In the genomic region with DNA sequence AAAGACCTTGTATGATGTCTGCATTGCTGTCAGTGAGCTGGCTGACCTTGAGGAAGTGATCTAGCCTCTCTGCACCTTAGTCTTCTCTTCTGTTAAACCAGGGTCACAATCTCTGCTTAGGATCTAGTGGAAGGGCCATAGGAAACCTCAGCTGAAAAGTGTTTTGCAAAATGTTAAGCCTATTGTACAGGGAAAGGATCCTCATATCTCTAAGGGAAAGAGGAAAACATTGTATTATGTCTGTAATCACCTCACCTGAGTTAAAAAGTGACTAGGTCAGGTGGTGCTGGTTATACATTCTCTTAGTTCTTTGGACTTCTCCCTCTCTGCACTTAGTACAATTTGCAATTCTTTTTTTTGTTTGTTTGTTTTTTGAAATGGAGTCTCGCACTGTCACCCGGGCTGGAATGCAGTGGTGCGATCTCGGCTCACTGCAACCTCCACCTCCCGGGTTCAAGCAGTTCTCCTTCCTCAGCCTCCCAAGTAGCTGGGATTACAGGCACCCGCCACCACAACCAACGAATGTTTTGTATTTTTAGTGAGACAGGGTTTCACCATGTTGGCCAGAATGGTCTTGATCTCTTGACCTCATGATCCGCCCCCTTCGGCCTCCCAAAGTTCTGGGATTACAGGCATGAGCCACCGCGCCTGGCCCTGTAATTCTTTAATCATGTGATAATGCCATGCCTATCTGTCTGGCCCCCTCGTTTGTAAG, we compare ENCODE assay signal across 1 cellular context.
TF ChIP-seq lines count a peak whose summit lies in the region.

No MANE protein-coding gene starts in this region.

TF ChIP-seq in HepG2, 621 proteins besides CTCF, POLR2A, EP300 and RAD21 (continued from another document and continues in another):
- TF ChIP-seq, protein P1, sequence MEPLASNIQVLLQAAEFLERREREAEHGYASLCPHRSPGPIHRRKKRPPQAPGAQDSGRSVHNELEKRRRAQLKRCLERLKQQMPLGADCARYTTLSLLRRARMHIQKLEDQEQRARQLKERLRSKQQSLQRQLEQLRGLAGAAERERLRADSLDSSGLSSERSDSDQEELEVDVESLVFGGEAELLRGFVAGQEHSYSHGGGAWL (CRISPR knock-in tag; IDR thresholded peaks at IDR 0.05), result peak; percentile 44; the same call in 1 of the 2 replicates
- TF ChIP-seq KLF15 (CRISPR knock-in tag; IDR thresholded peaks at IDR 0.05; ENCODE audit: borderline replicate concordance), result no peak
- no peak for TF ChIP-seq MTA3 (CRISPR knock-in tag; IDR thresholded peaks at IDR 0.05)
- TF ChIP-seq, protein P2, sequence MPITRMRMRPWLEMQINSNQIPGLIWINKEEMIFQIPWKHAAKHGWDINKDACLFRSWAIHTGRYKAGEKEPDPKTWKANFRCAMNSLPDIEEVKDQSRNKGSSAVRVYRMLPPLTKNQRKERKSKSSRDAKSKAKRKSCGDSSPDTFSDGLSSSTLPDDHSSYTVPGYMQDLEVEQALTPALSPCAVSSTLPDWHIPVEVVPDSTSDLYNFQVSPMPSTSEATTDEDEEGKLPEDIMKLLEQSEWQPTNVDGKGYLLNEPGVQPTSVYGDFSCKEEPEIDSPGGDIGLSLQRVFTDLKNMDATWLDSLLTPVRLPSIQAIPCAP (CRISPR knock-in tag; IDR thresholded peaks at IDR 0.05; ENCODE audit: low read depth), result no peak
- peak; percentile 67; the same call in 1 of the 2 replicates for TF ChIP-seq DMAP1 (CRISPR knock-in tag; IDR thresholded peaks at IDR 0.05)
- no peak for TF ChIP-seq FIP1L1 (IDR thresholded peaks at IDR 0.05; ENCODE audit: borderline replicate concordance, insufficient read depth, low read depth, low read length)
- TF ChIP-seq ZBTB7A (CRISPR knock-in tag; IDR thresholded peaks at IDR 0.05), result peak; percentile 34; the same call in 1 of the 2 replicates
- TF ChIP-seq RFXANK (CRISPR knock-in tag; IDR thresholded peaks at IDR 0.05), result peak; percentile 59; the same call in 1 of the 2 replicates
- peak; percentile 82; the same call in 1 of the 2 replicates for TF ChIP-seq ZSCAN9 (CRISPR knock-in tag; IDR thresholded peaks at IDR 0.05; ENCODE audit: borderline replicate concordance)
- TF ChIP-seq, protein P3, sequence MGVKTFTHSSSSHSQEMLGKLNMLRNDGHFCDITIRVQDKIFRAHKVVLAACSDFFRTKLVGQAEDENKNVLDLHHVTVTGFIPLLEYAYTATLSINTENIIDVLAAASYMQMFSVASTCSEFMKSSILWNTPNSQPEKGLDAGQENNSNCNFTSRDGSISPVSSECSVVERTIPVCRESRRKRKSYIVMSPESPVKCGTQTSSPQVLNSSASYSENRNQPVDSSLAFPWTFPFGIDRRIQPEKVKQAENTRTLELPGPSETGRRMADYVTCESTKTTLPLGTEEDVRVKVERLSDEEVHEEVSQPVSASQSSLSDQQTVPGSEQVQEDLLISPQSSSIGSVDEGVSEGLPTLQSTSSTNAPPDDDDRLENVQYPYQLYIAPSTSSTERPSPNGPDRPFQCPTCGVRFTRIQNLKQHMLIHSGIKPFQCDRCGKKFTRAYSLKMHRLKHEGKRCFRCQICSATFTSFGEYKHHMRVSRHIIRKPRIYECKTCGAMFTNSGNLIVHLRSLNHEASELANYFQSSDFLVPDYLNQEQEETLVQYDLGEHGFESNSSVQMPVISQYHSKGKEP (CRISPR knock-in tag; IDR thresholded peaks at IDR 0.05), result no peak; the same call in 1 of the 2 replicates
- 0 out of 2 replicates have a peak, but pooled peaks have one; percentile 23 for TF ChIP-seq ZNF746 (CRISPR knock-in tag; IDR thresholded peaks at IDR 0.05)
- peak; percentile 39; the same call in 1 of the 2 replicates for TF ChIP-seq ZNF891 (CRISPR knock-in tag; IDR thresholded peaks at IDR 0.05)
- peak; percentile 46 for TF ChIP-seq MIER2 (CRISPR knock-in tag; IDR thresholded peaks at IDR 0.05)
- no peak for TF ChIP-seq CBX2 (IDR thresholded peaks at IDR 0.05; ENCODE audit: low read depth, low read length)
- TF ChIP-seq CBX2 (CRISPR knock-in tag; IDR thresholded peaks at IDR 0.05; ENCODE audit: low read depth), result no peak
- TF ChIP-seq KLF12 (CRISPR knock-in tag; IDR thresholded peaks at IDR 0.05; ENCODE audit: borderline replicate concordance), result no peak
- TF ChIP-seq SKI (IDR thresholded peaks at IDR 0.05; ENCODE audit: partially characterized antibody), result peak; percentile 60
- no peak for TF ChIP-seq ZNF431 (CRISPR knock-in tag; IDR thresholded peaks at IDR 0.05; ENCODE audit: borderline replicate concordance, low read depth)
- peak; percentile 75; the same call in 1 of the 2 replicates for TF ChIP-seq ZNF546 (CRISPR knock-in tag; conservative IDR thresholded peaks at IDR 0.05)
- TF ChIP-seq POLR2G (IDR thresholded peaks at IDR 0.05; ENCODE audit: low read depth, low read length), result peak; percentile 32; the same call in 1 of the 2 replicates
- peak; percentile 55; the same call in 1 of the 2 replicates for TF ChIP-seq ATM (IDR thresholded peaks at IDR 0.05; ENCODE audit: borderline replicate concordance)
- TF ChIP-seq, protein P4, sequence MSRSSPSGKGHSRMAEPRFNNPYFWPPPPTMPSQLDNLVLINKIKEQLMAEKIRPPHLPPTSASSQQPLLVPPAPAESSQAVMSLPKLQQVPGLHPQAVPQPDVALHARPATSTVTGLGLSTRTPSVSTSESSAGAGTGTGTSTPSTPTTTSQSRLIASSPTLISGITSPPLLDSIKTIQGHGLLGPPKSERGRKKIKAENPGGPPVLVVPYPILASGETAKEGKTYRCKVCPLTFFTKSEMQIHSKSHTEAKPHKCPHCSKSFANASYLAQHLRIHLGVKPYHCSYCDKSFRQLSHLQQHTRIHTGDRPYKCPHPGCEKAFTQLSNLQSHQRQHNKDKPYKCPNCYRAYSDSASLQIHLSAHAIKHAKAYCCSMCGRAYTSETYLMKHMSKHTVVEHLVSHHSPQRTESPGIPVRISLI (CRISPR knock-in tag; IDR thresholded peaks at IDR 0.05; ENCODE audit: borderline replicate concordance), result peak; percentile 96
- TF ChIP-seq TCF7 (IDR thresholded peaks at IDR 0.05; ENCODE audit: low read depth), result 0 out of 2 replicates have a peak, but pooled peaks have one; percentile 3
- TF ChIP-seq, protein P5, sequence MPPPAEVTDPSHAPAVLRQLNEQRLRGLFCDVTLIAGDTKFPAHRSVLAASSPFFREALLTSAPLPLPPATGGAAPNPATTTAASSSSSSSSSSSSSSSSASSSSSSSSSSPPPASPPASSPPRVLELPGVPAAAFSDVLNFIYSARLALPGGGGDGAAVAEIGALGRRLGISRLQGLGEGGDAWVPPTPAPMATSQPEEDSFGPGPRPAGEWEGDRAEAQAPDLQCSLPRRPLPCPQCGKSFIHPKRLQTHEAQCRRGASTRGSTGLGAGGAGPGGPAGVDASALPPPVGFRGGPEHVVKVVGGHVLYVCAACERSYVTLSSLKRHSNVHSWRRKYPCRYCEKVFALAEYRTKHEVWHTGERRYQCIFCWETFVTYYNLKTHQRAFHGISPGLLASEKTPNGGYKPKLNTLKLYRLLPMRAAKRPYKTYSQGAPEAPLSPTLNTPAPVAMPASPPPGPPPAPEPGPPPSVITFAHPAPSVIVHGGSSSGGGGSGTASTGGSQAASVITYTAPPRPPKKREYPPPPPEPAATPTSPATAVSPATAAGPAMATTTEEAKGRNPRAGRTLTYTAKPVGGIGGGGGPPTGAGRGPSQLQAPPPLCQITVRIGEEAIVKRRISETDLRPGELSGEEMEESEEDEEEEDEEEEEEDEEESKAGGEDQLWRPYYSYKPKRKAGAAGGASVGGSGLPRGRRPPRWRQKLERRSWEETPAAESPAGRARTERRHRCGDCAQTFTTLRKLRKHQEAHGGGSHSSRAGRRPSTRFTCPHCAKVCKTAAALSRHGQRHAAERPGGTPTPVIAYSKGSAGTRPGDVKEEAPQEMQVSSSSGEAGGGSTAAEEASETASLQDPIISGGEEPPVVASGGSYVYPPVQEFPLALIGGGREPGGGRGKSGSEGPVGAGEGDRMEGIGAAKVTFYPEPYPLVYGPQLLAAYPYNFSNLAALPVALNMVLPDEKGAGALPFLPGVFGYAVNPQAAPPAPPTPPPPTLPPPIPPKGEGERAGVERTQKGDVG (CRISPR knock-in tag; IDR thresholded peaks at IDR 0.05; ENCODE audit: borderline replicate concordance), result peak; percentile 66; the same call in 1 of the 2 replicates
- 0 out of 2 replicates have a peak, but pooled peaks have one; percentile 40 for TF ChIP-seq ZNF652 (CRISPR knock-in tag; IDR thresholded peaks at IDR 0.05; ENCODE audit: borderline replicate concordance, low read depth)
- peak; percentile 90 for TF ChIP-seq HNF4A (CRISPR knock-in tag; IDR thresholded peaks at IDR 0.05)
- TF ChIP-seq, protein P6, sequence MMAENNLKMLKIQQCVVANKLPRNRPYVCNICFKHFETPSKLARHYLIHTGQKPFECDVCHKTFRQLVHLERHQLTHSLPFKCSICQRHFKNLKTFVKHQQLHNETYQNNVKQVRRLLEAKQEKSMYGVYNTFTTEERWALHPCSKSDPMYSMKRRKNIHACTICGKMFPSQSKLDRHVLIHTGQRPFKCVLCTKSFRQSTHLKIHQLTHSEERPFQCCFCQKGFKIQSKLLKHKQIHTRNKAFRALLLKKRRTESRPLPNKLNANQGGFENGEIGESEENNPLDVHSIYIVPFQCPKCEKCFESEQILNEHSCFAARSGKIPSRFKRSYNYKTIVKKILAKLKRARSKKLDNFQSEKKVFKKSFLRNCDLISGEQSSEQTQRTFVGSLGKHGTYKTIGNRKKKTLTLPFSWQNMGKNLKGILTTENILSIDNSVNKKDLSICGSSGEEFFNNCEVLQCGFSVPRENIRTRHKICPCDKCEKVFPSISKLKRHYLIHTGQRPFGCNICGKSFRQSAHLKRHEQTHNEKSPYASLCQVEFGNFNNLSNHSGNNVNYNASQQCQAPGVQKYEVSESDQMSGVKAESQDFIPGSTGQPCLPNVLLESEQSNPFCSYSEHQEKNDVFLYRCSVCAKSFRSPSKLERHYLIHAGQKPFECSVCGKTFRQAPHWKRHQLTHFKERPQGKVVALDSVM (CRISPR knock-in tag; IDR thresholded peaks at IDR 0.05), result peak; percentile 100
- TF ChIP-seq ZSCAN12 (CRISPR knock-in tag; IDR thresholded peaks at IDR 0.05), result no peak
- TF ChIP-seq HOXA3 (CRISPR knock-in tag; IDR thresholded peaks at IDR 0.05), result peak; percentile 72; the same call in 1 of the 2 replicates
- TF ChIP-seq, protein P7, sequence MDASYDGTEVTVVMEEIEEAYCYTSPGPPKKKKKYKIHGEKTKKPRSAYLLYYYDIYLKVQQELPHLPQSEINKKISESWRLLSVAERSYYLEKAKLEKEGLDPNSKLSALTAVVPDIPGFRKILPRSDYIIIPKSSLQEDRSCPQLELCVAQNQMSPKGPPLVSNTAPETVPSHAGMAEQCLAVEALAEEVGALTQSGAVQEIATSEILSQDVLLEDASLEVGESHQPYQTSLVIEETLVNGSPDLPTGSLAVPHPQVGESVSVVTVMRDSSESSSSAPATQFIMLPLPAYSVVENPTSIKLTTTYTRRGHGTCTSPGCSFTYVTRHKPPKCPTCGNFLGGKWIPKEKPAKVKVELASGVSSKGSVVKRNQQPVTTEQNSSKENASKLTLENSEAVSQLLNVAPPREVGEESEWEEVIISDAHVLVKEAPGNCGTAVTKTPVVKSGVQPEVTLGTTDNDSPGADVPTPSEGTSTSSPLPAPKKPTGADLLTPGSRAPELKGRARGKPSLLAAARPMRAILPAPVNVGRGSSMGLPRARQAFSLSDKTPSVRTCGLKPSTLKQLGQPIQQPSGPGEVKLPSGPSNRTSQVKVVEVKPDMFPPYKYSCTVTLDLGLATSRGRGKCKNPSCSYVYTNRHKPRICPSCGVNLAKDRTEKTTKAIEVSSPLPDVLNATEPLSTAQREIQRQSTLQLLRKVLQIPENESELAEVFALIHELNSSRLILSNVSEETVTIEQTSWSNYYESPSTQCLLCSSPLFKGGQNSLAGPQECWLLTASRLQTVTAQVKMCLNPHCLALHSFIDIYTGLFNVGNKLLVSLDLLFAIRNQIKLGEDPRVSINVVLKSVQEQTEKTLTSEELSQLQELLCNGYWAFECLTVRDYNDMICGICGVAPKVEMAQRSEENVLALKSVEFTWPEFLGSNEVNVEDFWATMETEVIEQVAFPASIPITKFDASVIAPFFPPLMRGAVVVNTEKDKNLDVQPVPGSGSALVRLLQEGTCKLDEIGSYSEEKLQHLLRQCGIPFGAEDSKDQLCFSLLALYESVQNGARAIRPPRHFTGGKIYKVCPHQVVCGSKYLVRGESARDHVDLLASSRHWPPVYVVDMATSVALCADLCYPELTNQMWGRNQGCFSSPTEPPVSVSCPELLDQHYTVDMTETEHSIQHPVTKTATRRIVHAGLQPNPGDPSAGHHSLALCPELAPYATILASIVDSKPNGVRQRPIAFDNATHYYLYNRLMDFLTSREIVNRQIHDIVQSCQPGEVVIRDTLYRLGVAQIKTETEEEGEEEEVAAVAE (CRISPR knock-in tag; IDR thresholded peaks at IDR 0.05; ENCODE audit: borderline replicate concordance), result peak; percentile 43; the same call in 1 of the 2 replicates
- TF ChIP-seq ZSCAN31 (CRISPR knock-in tag; IDR thresholded peaks at IDR 0.05; ENCODE audit: low read depth), result peak; percentile 33; the same call in 1 of the 2 replicates
- no peak for TF ChIP-seq ZNF883 (CRISPR knock-in tag; IDR thresholded peaks at IDR 0.05; ENCODE audit: not compliant biosample characterization)
- TF ChIP-seq SNAPC2 (CRISPR knock-in tag; IDR thresholded peaks at IDR 0.05), result no peak
- TF ChIP-seq, protein P8, sequence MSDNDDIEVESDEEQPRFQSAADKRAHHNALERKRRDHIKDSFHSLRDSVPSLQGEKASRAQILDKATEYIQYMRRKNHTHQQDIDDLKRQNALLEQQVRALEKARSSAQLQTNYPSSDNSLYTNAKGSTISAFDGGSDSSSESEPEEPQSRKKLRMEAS (IDR thresholded peaks at IDR 0.05), result no peak
- no peak for TF ChIP-seq HES4 (CRISPR knock-in tag; IDR thresholded peaks at IDR 0.05; ENCODE audit: borderline replicate concordance)
- peak; percentile 64; the same call in 1 of the 2 replicates for TF ChIP-seq ZNF543 (CRISPR knock-in tag; IDR thresholded peaks at IDR 0.05)
- peak; percentile 68 for TF ChIP-seq SOX13 (IDR thresholded peaks at IDR 0.05)
- peak in 1 of 2 experiments; percentile 97; a peak in 2 of 4 replicates for TF ChIP-seq SOX13 (CRISPR knock-in tag; conservative IDR thresholded peaks at IDR 0.05 in 1 of 2, IDR thresholded peaks at IDR 0.05 in 1 of 2)
- TF ChIP-seq ZSCAN30 (CRISPR knock-in tag; IDR thresholded peaks at IDR 0.05), result no peak
- no peak for TF ChIP-seq ZFP37 (CRISPR knock-in tag; IDR thresholded peaks at IDR 0.05; ENCODE audit: borderline replicate concordance)
- peak; percentile 54; the same call in 1 of the 2 replicates for TF ChIP-seq SPEN (CRISPR knock-in tag; IDR thresholded peaks at IDR 0.05; ENCODE audit: low read depth)
- peak; percentile 91 for TF ChIP-seq ASH2L (IDR thresholded peaks at IDR 0.05; ENCODE audit: insufficient read length, low read depth, low read length)
- 0 out of 2 replicates have a peak, but pooled peaks have one; percentile 75 for TF ChIP-seq SSRP1 (CRISPR knock-in tag; IDR thresholded peaks at IDR 0.05)
- no peak for TF ChIP-seq ZNF468 (CRISPR knock-in tag; IDR thresholded peaks at IDR 0.05)
